ENCODE assay signal across 8 cellular contexts in the genomic region with DNA sequence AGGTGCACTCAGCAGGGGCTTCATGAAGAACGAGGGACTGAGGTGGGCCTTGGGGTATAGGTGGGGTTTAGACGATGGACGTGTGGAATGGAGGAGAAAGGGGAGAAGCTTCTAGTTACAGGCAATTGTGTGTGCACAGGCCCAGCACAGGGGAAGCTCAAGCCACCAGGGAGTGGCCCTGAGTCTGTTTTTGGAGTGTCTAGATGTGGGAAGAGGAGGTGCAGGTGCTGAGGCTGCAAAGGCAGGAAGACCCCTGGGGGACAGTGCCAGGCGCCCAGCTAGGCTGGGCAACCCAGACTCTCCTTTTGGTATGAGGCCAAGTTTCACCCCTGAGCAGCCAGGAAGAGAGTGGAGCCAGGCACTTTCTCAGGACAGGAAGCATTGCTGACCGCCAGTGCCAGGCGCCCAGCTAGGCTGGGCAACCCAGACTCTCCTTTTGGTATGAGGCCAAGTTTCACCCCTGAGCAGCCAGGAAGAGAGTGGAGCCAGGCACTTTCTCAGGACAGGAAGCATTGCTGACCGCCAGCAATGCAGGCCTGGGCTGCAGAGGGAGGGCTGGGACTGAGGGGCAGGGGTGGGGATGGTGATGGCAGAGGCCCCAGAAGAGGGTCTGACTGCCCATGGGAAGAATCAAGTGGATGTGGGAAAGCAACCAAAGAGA. TPM values are rescaled to one million over a fixed set of nuclear protein-coding genes. Genes with fewer than 3 reads are reported as not detected.
"Had no signal": no experiment of that assay in that cellular context is flagged by ENCODE, and none has a peak within 500 bp of the region (broad histone marks: within the 10 kb centered on the region; RNA-seq: fewer than 3 reads in every experiment).

No MANE protein-coding gene starts in this region.

RNA-seq across cellular contexts. Expression of a gene that starts 31.4 kb away (rescaled TPM):
- total RNA-seq: cerebellum, lung microvascular endothelial cell had no signal
- polyA plus RNA-seq: naive thymus-derived CD4-positive, alpha-beta T cell had no signal

RNA-seq across cellular contexts. Expression of a gene that starts 50.3 kb away (rescaled TPM):
- total RNA-seq: hepatocyte had no signal

RNA-seq across cellular contexts. Expression of a gene that starts 53.3 kb away (rescaled TPM):
- total RNA-seq: cerebellum, hepatocyte, kidney, liver, lung microvascular endothelial cell, psoas muscle, sigmoid colon had no signal
- polyA plus RNA-seq: hepatocyte, liver had no signal
